In genomic region chr3:58068126-58068809, GRCh38 we compare ENCODE assay signal across 1 cellular context.
TF ChIP-seq lines count a peak whose summit lies in the region.

No MANE protein-coding gene starts in this region.

TF ChIP-seq in IMR-90, 13 proteins besides CTCF, POLR2A, EP300 and RAD21 (continued from another document):
- no peak for TF ChIP-seq RFX5 (IDR thresholded peaks at IDR 0.05; ENCODE audit: low read depth, low read length)
- TF ChIP-seq ELK1 (IDR thresholded peaks at IDR 0.05; ENCODE audit: borderline replicate concordance, low read depth, low read length): no peak
